In genomic region chr3:40179016-40179415, GRCh38 we compare ENCODE assay signal across 8 cellular contexts.
DNase-seq lines count a peak whose midpoint lies in the region; ATAC-seq, FAIRE-seq and TF ChIP-seq lines count a peak whose summit lies in the region.

No MANE protein-coding gene starts in this region.

- H3K27ac ChIP-seq in C4-2B (no peak overlapping the region), GM12878 (ENCODE audit: control insufficient read depth, insufficient read depth) (no peak overlapping the region), spleen (no peak overlapping the region)

- WGBS in GM12878 (ENCODE audit: insufficient coverage, insufficient replicate concordance, low lambda C conversion rate, missing lambda C conversion rate), result 5% methylated on average over 3 of the region's 3 CpGs
- 14 to 19% (median 17%) methylated on average over 3 of the region's 3 CpGs for WGBS in spleen, 5 donors

- H3K79me2 ChIP-seq in GM12878 (ENCODE audit: control insufficient read depth, insufficient read depth, low read length), result no peaks in the 10 kb centered on the region

- no peak for TF ChIP-seq EP300 in GM12878 (IDR thresholded peaks at IDR 0.05; ENCODE audit: borderline replicate concordance in 1 of 2, control insufficient read depth in 1 of 2, low read depth in 2 of 2, low read length in 2 of 2)

- in situ Hi-C loops in GM12878 (cut with MboI), result loop anchor here (5.0 to 25.0 kb wide), 3 partner anchors 364 to 1708 kb away; no protein-coding TSS in a partner anchor

- peak; percentile 54 for ATAC-seq in GM19372 (IDR thresholded peaks at IDR 0.05; ENCODE audit: low read depth, unreplicated experiment)
- ATAC-seq in GM12878, result peak; percentile 92
- ATAC-seq in HG03457 (IDR thresholded peaks at IDR 0.05; ENCODE audit: unreplicated experiment), result no peak

- SMC1A ChIA-PET in GM12878 (lab: Charles Lee; ENCODE audit: uncharacterized antibody, unreplicated experiment), result interaction anchor here (0.8 to 4.8 kb wide), 10 partner anchors 8 to 763 kb away, joined by 3 to 25 read pairs (median 5); no protein-coding TSS in a partner anchor

- peak; percentile 79 for TF ChIP-seq RAD21 in GM12878 (IDR thresholded peaks at IDR 0.05; ENCODE audit: insufficient read depth, low read depth, low read length)

- CTCF ChIA-PET in GM12878 (lab: Yijun Ruan, JAX), result interaction anchor here (0.6 to 5.7 kb wide), 27 partner anchors 8 to 733 kb away, joined by 3 to 77 read pairs (median 3); no protein-coding TSS in a partner anchor

- no peak for TF ChIP-seq POLR2A in NB4 (IDR thresholded peaks at IDR 0.05; ENCODE audit: extremely low read depth, insufficient read length)
- no peak for TF ChIP-seq POLR2A in GM12878 (IDR thresholded peaks at IDR 0.05; ENCODE audit: low read depth, low read length)
- TF ChIP-seq POLR2A in spleen (IDR thresholded peaks at IDR 0.05), result no peak

- H3K4me2 ChIP-seq in GM12878 (ENCODE audit: control insufficient read depth, insufficient read depth), result no peak overlapping the region

- no peak overlapping the region for H3K9ac ChIP-seq in GM12878 (ENCODE audit: control insufficient read depth, insufficient read depth, low read length)

- H3K36me3 ChIP-seq in GM12878 (ENCODE audit: control insufficient read depth in 2 of 2, insufficient read depth in 2 of 2, low read length in 1 of 2) (no peaks in the 10 kb centered on the region), spleen (peaks cover 0 to 8% (median 3%) of the 10 kb centered on the region in 6 donors)

- H3K4me1 ChIP-seq in GM12878 (ENCODE audit: control insufficient read depth, insufficient read depth, low read length) (no peaks in the 10 kb centered on the region), spleen (peaks cover 0 to 3% (median 0%) of the 10 kb centered on the region in 6 donors)

- intact Hi-C loops in GM12878 (cut with micrococcal nuclease; ENCODE audit: unreplicated experiment) (loop anchor here (1.0 to 10.0 kb wide), 5 partner anchors 367 to 734 kb away; no protein-coding TSS in a partner anchor), spleen (cut with DNase I; ENCODE audit: low total_unique reads) (loop anchor here (5.0 kb wide), 1 partner anchor 457 kb away; no protein-coding TSS in a partner anchor)

- DNase-seq in NB4 (ENCODE audit: low read depth) (peak; percentile 63), T-helper 9 cell (peak; percentile 43), GM12878 (ENCODE audit: low read depth, low spot score) (no peak), iPS DF 4.7 (ENCODE audit: extremely low read depth, low spot score) (peak; percentile 44), spleen (peak; percentile 78)

- POLR2A ChIA-PET in GM12878 (lab: Charles Lee), result no interaction called here

- H2AFZ ChIP-seq in GM12878 (ENCODE audit: control insufficient read depth, low read depth, low read length), result no peak overlapping the region

- no peaks in the 10 kb centered on the region; a peak in 1 of 4 replicates for H3K27me3 ChIP-seq in GM12878 (replicated peaks in 1 of 2; ENCODE audit: control insufficient read depth in 2 of 2, insufficient read depth in 2 of 2, low read length in 1 of 2)
- no peaks in the 10 kb centered on the region for H3K27me3 ChIP-seq in spleen (replicated peaks in 1 of 7)

- peak; percentile 91 for FAIRE-seq in GM12878 (lab: Jason Lieb, UNC)

- RAD21 ChIA-PET in GM12878 (lab: Charles Lee; ENCODE audit: unreplicated experiment), result interaction anchor here (0.8 to 1.3 kb wide), 4 partner anchors 8 to 636 kb away, joined by 3 to 6 read pairs (median 4); no protein-coding TSS in a partner anchor

- no TSS peak for BruUV-seq in GM12878 (replicated peaks; lab: Mats Ljungman, UMichigan)

- H4K20me1 ChIP-seq in GM12878 (ENCODE audit: control insufficient read depth, insufficient read depth), result no peaks in the 10 kb centered on the region

- TF ChIP-seq CTCF in C4-2B (conservative IDR thresholded peaks at IDR 0.05) (peak; percentile 79), NB4 (IDR thresholded peaks at IDR 0.05; ENCODE audit: low read depth, low read length) (peak; percentile 62), GM12878 (IDR thresholded peaks at IDR 0.05 in 2 of 3, conservative IDR thresholded peaks at IDR 0.05 in 1 of 3; ENCODE audit: control insufficient read depth in 2 of 3, extremely low read depth in 1 of 3, insufficient read depth in 1 of 3, low read depth in 3 of 3, low read length in 3 of 3) (peak; percentile 68 to 73 (median 71)), spleen (IDR thresholded peaks at IDR 0.05 in 8 of 11, conservative IDR thresholded peaks at IDR 0.05 in 3 of 11) (peak in 10 of 11 experiments; percentile 18 to 71 (median 59))

- H3K4me3 ChIP-seq in NB4 (ENCODE audit: low read depth, low read length) (no peak overlapping the region), GM12878 (no peak overlapping the region), spleen (no peak overlapping the region)

- H3K9me3 ChIP-seq in GM12878 (replicated peaks; ENCODE audit: control insufficient read depth, insufficient read depth, low read length), result no peaks in the 10 kb centered on the region
- no peaks in the 10 kb centered on the region for H3K9me3 ChIP-seq in spleen

TF ChIP-seq in GM12878, 131 proteins besides CTCF, POLR2A, EP300 and RAD21:
- TF ChIP-seq MTA2 (IDR thresholded peaks at IDR 0.05; ENCODE audit: low read depth) (no peak), RB1 (IDR thresholded peaks at IDR 0.05; ENCODE audit: borderline replicate concordance) (peak; percentile 25; the same call in 1 of the 2 replicates), SMC3 (IDR thresholded peaks at IDR 0.05; ENCODE audit: borderline replicate concordance, low read length) (peak; percentile 74; the same call in 1 of the 2 replicates)
